8 cellular contexts compared by ENCODE assay signal in the genomic region with DNA sequence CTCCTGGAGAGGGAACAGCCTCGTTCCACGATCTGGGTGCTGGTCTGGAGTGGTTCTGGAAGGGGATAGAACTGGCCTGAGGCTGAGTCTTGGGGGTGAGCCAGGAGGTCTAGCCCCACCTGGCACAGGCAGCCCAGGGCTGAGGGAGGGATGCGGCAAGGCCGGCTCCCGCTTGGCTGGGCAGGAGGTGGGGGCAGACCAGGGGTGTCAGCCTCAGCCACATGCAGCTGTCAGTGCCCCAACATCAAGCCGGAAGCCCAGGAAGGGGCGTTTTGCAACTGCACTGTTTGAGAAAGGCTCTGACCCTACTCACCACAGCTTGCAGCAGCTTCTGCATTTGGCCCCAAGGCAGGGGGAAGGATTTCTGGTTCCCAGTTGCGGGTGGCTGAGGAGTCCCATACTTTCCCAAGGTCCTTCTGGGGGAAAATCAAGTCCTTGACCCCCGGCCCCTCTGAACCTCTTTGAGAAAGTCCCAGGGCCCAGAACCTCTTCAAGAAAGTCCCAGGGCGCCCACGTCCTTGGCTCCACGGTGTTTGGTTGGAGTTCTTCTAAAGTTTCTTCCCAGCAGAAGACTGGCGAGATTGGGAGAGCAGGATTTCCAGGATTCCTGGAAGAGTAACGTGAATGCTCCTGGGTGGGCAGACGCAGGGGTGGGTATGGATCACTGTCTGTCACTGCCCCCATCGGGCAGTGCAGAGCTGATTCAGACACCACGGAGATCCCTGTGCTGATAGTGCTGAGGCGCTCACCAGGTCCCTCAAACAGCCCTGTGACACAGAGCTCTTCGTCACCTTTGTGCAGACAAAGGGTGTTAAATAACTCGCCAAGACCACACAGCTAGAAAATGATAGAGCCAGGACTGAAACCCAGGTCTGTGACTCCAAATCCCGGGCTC. TPM values are rescaled to one million over a fixed set of nuclear protein-coding genes. Genes with fewer than 3 reads are reported as not detected.
A peak's percentile ranks its signal among the peaks of the same experiment; 100 is the strongest.
DNase-seq lines count a peak whose midpoint lies in the region; ATAC-seq and TF ChIP-seq lines count a peak whose summit lies in the region.

No MANE protein-coding gene starts in this region.

- no peaks in the 10 kb centered on the region for H3K36me3 ChIP-seq in kidney epithelial cell (ENCODE audit: control insufficient read depth, insufficient read depth, low read length)

- DNase-seq in RWPE1 (ENCODE audit: low spot score) (no peak), amniotic epithelial cell (ENCODE audit: low read depth) (peak; percentile 50), kidney epithelial cell (ENCODE audit: low read depth) (no peak), NCI-H1048 (lab: John Stamatoyannopoulos, UW) (no peak), NCI-H1436 treated with DMSO at 0.1 percent for 48 hours (lab: John Stamatoyannopoulos, UW) (no peak)
- DNase-seq in stimulated activated CD8-positive, alpha-beta memory T cell treated with anti-CD3 and anti-CD28 coated beads, Interleukin-12 subunit alpha, Interleukin-12 subunit beta, amount 100 ng/mL, for 4 hours (ENCODE audit: low read depth), result peak; percentile 53

- CTCF ChIA-PET in RWPE1 (lab: Yijun Ruan, JAX), result interaction anchor here (0.5 to 1.4 kb wide), 2 partner anchors 19 to 465 kb away, joined by 3 to 4 read pairs; no protein-coding TSS in a partner anchor

- POLR2A ChIA-PET in RWPE1 (lab: Yijun Ruan, JAX; ENCODE audit: low non-redundant PET), result no interaction called here

- no peaks in the 10 kb centered on the region for H3K27me3 ChIP-seq in kidney epithelial cell (ENCODE audit: control insufficient read depth, insufficient read depth, low read length)

- TF ChIP-seq CTCF in RWPE1 (conservative IDR thresholded peaks at IDR 0.05; ENCODE audit: low read depth) (no peak), kidney epithelial cell (IDR thresholded peaks at IDR 0.05; ENCODE audit: insufficient read depth, low read length, poor library complexity, severe bottlenecking) (no peak)

- H3K4me3 ChIP-seq in kidney epithelial cell (ENCODE audit: low read depth, low read length), result peak overlapping the region; percentile 92

- H3K27ac ChIP-seq in RWPE1, result peak overlapping the region; percentile 71

- ATAC-seq in GM18858 (IDR thresholded peaks at IDR 0.05; ENCODE audit: unreplicated experiment), result peak; percentile 47
- peak; percentile 50 for ATAC-seq in HG02798 (IDR thresholded peaks at IDR 0.05; ENCODE audit: poor library complexity, unreplicated experiment)

RNA-seq across cellular contexts. Expression of a gene that starts 2.2 kb away (rescaled TPM):
- 54.6 and 63.3 TPM in 2 replicates for total RNA-seq in kidney epithelial cell

RNA-seq across cellular contexts. Expression of a gene that starts 26.4 kb away (rescaled TPM):
- total RNA-seq in kidney epithelial cell, result not detected in 2 replicates

RNA-seq across cellular contexts. Expression of a gene that starts 44.7 kb away (rescaled TPM):
- not detected in 2 replicates for total RNA-seq in kidney epithelial cell

Comparison
In these comparisons a context has a peak if more than half of its experiments do, and no peak if none do; other contexts are left out.
1. DNase-seq: peak in amniotic epithelial cell (single experiment) and stimulated activated CD8-positive, alpha-beta memory T cell treated with anti-CD3 and anti-CD28 coated beads, Interleukin-12 subunit alpha, Interleukin-12 subunit beta, amount 100 ng/mL, for 4 hours (single experiment); none in RWPE1 (single experiment), kidney epithelial cell (single experiment), NCI-H1048 (single experiment) and NCI-H1436 treated with DMSO at 0.1 percent for 48 hours (single experiment).